1 cellular context compared by ENCODE assay signal in the genomic region with DNA sequence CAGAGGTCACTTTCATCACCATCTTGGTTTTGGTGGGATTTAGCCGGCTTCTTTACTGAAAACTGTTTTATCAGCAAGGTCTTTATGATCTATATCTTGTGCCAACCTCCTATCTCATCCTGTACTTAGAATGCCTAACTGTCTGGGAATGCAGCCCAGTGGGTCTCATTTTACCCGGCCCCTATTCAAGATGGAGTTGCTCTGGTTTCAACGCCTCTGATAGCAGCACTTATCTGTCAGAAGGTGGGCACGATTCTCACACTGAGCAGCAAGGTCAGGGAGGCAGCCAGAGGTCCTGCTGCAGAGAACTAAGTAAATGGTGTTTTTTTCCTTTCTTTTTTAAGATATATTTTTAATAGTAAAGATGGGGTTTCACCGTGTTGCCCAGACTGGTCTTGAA.
TF ChIP-seq lines count a peak whose summit lies in the region.

No MANE protein-coding gene starts in this region.

TF ChIP-seq in K562, 482 proteins besides CTCF, POLR2A, EP300 and RAD21 (continued from another document and continues in another):
- TF ChIP-seq, protein P1, sequence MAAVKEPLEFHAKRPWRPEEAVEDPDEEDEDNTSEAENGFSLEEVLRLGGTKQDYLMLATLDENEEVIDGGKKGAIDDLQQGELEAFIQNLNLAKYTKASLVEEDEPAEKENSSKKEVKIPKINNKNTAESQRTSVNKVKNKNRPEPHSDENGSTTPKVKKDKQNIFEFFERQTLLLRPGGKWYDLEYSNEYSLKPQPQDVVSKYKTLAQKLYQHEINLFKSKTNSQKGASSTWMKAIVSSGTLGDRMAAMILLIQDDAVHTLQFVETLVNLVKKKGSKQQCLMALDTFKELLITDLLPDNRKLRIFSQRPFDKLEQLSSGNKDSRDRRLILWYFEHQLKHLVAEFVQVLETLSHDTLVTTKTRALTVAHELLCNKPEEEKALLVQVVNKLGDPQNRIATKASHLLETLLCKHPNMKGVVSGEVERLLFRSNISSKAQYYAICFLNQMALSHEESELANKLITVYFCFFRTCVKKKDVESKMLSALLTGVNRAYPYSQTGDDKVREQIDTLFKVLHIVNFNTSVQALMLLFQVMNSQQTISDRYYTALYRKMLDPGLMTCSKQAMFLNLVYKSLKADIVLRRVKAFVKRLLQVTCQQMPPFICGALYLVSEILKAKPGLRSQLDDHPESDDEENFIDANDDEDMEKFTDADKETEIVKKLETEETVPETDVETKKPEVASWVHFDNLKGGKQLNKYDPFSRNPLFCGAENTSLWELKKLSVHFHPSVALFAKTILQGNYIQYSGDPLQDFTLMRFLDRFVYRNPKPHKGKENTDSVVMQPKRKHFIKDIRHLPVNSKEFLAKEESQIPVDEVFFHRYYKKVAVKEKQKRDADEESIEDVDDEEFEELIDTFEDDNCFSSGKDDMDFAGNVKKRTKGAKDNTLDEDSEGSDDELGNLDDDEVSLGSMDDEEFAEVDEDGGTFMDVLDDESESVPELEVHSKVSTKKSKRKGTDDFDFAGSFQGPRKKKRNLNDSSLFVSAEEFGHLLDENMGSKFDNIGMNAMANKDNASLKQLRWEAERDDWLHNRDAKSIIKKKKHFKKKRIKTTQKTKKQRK (IDR thresholded peaks at IDR 0.05; ENCODE audit: borderline replicate concordance, low read depth, low read length) = no peak
- TF ChIP-seq BRD9 (IDR thresholded peaks at IDR 0.05; ENCODE audit: low read depth, partially characterized antibody) (no peak), POLR2AphosphoS2 (IDR thresholded peaks at IDR 0.05; ENCODE audit: low read length) (no peak), HDAC3 (IDR thresholded peaks at IDR 0.05; ENCODE audit: borderline replicate concordance, partially characterized antibody) (no peak), DPF2 (IDR thresholded peaks at IDR 0.05) (no peak), SMAD2 (IDR thresholded peaks at IDR 0.05; ENCODE audit: low read depth, low read length) (no peak), ZNF76 (CRISPR knock-in tag; IDR thresholded peaks at IDR 0.05; ENCODE audit: borderline replicate concordance) (peak; percentile 88; the same call in 1 of the 2 replicates), RBM34 (IDR thresholded peaks at IDR 0.05; ENCODE audit: borderline replicate concordance, insufficient read depth, low read length) (no peak), CBX2 (IDR thresholded peaks at IDR 0.05; ENCODE audit: insufficient read depth, low read length, poor library complexity, severe bottlenecking) (no peak), ZNF133 (CRISPR knock-in tag; IDR thresholded peaks at IDR 0.05) (no peak), RBM15 (IDR thresholded peaks at IDR 0.05; ENCODE audit: insufficient read depth, low read length) (no peak), KDM2B (CRISPR knock-in tag; IDR thresholded peaks at IDR 0.05) (no peak), FOXA3 (CRISPR knock-in tag; conservative IDR thresholded peaks at IDR 0.05 in 1 of 2, IDR thresholded peaks at IDR 0.05 in 1 of 2) (no peak), PTRF (tag; IDR thresholded peaks at IDR 0.05) (peak; percentile 93), KDM1A (IDR thresholded peaks at IDR 0.05) (no peak), PCBP2 (IDR thresholded peaks at IDR 0.05; ENCODE audit: low read depth, low read length, poor library complexity, severe bottlenecking) (no peak), SP1 (CRISPR knock-in tag; IDR thresholded peaks at IDR 0.05) (no peak), SUPT5H (IDR thresholded peaks at IDR 0.05) (no peak), TBL1XR1 (IDR thresholded peaks at IDR 0.05; ENCODE audit: low read length in 2 of 2) (no peak), RB1 (IDR thresholded peaks at IDR 0.05; ENCODE audit: low read depth) (no peak), SP2 (IDR thresholded peaks at IDR 0.05; ENCODE audit: extremely low read depth, low read depth, low read length, poor library complexity, severe bottlenecking) (no peak), HNRNPUL1 (IDR thresholded peaks at IDR 0.05; ENCODE audit: low read length) (no peak), RBM17 (IDR thresholded peaks at IDR 0.05; ENCODE audit: borderline replicate concordance, low read depth, low read length) (no peak), HNRNPH1 (optimal IDR thresholded peaks at IDR 0.05; ENCODE audit: low read depth, low read length) (no peak), TAL1 (IDR thresholded peaks at IDR 0.05) (no peak), KLF1 (tag; IDR thresholded peaks at IDR 0.05) (peak; percentile 21; the same call in 1 of the 2 replicates), ZNF695 (CRISPR knock-in tag; IDR thresholded peaks at IDR 0.05) (0 out of 2 replicates have a peak, but pooled peaks have one; percentile 39), ARID2 (IDR thresholded peaks at IDR 0.05) (no peak), HNRNPLL (IDR thresholded peaks at IDR 0.05; ENCODE audit: low read depth, low read length, poor library complexity, severe bottlenecking) (no peak), SIN3A (IDR thresholded peaks at IDR 0.05; ENCODE audit: borderline replicate concordance in 2 of 2, control insufficient read depth in 1 of 2, low read depth in 2 of 2, low read length in 2 of 2) (no peak), GTF2E2 (tag; IDR thresholded peaks at IDR 0.05) (no peak), ZKSCAN3 (CRISPR knock-in tag; IDR thresholded peaks at IDR 0.05) (no peak), SMAD4 (CRISPR knock-in tag; conservative IDR thresholded peaks at IDR 0.05) (peak; percentile 81)
- TF ChIP-seq, protein P2, sequence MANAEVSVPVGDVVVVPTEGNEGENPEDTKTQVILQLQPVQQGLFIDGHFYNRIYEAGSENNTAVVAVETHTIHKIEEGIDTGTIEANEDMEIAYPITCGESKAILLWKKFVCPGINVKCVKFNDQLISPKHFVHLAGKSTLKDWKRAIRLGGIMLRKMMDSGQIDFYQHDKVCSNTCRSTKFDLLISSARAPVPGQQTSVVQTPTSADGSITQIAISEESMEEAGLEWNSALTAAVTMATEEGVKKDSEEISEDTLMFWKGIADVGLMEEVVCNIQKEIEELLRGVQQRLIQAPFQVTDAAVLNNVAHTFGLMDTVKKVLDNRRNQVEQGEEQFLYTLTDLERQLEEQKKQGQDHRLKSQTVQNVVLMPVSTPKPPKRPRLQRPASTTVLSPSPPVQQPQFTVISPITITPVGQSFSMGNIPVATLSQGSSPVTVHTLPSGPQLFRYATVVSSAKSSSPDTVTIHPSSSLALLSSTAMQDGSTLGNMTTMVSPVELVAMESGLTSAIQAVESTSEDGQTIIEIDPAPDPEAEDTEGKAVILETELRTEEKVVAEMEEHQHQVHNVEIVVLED (CRISPR knock-in tag; IDR thresholded peaks at IDR 0.05) = peak; percentile 42; the same call in 1 of the 2 replicates
- TF ChIP-seq, protein P3, sequence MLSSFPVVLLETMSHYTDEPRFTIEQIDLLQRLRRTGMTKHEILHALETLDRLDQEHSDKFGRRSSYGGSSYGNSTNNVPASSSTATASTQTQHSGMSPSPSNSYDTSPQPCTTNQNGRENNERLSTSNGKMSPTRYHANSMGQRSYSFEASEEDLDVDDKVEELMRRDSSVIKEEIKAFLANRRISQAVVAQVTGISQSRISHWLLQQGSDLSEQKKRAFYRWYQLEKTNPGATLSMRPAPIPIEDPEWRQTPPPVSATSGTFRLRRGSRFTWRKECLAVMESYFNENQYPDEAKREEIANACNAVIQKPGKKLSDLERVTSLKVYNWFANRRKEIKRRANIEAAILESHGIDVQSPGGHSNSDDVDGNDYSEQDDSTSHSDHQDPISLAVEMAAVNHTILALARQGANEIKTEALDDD (IDR thresholded peaks at IDR 0.05) = no peak
- TF ChIP-seq, protein P4, sequence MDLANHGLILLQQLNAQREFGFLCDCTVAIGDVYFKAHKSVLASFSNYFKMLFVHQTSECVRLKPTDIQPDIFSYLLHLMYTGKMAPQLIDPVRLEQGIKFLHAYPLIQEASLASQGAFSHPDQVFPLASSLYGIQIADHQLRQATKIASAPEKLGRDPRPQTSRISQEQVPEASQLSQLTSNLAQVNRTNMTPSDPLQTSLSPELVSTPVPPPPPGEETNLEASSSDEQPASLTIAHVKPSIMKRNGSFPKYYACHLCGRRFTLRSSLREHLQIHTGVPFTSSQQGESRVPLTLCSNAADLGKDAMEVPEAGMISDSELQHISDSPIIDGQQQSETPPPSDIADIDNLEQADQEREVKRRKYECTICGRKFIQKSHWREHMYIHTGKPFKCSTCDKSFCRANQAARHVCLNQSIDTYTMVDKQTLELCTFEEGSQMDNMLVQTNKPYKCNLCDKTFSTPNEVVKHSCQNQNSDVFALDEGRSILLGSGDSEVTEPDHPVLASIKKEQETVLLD (IDR thresholded peaks at IDR 0.05) = no peak
- TF ChIP-seq, protein P5, sequence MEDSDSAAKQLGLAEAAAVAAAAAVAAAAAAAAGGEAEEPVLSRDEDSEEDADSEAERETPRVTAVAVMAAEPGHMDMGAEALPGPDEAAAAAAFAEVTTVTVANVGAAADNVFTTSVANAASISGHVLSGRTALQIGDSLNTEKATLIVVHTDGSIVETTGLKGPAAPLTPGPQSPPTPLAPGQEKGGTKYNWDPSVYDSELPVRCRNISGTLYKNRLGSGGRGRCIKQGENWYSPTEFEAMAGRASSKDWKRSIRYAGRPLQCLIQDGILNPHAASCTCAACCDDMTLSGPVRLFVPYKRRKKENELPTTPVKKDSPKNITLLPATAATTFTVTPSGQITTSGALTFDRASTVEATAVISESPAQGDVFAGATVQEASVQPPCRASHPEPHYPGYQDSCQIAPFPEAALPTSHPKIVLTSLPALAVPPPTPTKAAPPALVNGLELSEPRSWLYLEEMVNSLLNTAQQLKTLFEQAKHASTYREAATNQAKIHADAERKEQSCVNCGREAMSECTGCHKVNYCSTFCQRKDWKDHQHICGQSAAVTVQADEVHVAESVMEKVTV (CRISPR knock-in tag; IDR thresholded peaks at IDR 0.05) = no peak
- TF ChIP-seq, protein P6, sequence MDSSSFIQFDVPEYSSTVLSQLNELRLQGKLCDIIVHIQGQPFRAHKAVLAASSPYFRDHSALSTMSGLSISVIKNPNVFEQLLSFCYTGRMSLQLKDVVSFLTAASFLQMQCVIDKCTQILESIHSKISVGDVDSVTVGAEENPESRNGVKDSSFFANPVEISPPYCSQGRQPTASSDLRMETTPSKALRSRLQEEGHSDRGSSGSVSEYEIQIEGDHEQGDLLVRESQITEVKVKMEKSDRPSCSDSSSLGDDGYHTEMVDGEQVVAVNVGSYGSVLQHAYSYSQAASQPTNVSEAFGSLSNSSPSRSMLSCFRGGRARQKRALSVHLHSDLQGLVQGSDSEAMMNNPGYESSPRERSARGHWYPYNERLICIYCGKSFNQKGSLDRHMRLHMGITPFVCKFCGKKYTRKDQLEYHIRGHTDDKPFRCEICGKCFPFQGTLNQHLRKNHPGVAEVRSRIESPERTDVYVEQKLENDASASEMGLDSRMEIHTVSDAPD (CRISPR knock-in tag; IDR thresholded peaks at IDR 0.05) = no peak
- TF ChIP-seq, protein P7, sequence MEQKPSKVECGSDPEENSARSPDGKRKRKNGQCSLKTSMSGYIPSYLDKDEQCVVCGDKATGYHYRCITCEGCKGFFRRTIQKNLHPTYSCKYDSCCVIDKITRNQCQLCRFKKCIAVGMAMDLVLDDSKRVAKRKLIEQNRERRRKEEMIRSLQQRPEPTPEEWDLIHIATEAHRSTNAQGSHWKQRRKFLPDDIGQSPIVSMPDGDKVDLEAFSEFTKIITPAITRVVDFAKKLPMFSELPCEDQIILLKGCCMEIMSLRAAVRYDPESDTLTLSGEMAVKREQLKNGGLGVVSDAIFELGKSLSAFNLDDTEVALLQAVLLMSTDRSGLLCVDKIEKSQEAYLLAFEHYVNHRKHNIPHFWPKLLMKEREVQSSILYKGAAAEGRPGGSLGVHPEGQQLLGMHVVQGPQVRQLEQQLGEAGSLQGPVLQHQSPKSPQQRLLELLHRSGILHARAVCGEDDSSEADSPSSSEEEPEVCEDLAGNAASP (IDR thresholded peaks at IDR 0.05) = no peak
- TF ChIP-seq, protein P8, sequence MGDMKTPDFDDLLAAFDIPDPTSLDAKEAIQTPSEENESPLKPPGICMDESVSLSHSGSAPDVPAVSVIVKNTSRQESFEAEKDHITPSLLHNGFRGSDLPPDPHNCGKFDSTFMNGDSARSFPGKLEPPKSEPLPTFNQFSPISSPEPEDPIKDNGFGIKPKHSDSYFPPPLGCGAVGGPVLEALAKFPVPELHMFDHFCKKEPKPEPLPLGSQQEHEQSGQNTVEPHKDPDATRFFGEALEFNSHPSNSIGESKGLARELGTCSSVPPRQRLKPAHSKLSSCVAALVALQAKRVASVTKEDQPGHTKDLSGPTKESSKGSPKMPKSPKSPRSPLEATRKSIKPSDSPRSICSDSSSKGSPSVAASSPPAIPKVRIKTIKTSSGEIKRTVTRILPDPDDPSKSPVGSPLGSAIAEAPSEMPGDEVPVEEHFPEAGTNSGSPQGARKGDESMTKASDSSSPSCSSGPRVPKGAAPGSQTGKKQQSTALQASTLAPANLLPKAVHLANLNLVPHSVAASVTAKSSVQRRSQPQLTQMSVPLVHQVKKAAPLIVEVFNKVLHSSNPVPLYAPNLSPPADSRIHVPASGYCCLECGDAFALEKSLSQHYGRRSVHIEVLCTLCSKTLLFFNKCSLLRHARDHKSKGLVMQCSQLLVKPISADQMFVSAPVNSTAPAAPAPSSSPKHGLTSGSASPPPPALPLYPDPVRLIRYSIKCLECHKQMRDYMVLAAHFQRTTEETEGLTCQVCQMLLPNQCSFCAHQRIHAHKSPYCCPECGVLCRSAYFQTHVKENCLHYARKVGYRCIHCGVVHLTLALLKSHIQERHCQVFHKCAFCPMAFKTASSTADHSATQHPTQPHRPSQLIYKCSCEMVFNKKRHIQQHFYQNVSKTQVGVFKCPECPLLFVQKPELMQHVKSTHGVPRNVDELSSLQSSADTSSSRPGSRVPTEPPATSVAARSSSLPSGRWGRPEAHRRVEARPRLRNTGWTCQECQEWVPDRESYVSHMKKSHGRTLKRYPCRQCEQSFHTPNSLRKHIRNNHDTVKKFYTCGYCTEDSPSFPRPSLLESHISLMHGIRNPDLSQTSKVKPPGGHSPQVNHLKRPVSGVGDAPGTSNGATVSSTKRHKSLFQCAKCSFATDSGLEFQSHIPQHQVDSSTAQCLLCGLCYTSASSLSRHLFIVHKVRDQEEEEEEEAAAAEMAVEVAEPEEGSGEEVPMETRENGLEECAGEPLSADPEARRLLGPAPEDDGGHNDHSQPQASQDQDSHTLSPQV (IDR thresholded peaks at IDR 0.05) = peak; percentile 93
- TF ChIP-seq, protein P9, sequence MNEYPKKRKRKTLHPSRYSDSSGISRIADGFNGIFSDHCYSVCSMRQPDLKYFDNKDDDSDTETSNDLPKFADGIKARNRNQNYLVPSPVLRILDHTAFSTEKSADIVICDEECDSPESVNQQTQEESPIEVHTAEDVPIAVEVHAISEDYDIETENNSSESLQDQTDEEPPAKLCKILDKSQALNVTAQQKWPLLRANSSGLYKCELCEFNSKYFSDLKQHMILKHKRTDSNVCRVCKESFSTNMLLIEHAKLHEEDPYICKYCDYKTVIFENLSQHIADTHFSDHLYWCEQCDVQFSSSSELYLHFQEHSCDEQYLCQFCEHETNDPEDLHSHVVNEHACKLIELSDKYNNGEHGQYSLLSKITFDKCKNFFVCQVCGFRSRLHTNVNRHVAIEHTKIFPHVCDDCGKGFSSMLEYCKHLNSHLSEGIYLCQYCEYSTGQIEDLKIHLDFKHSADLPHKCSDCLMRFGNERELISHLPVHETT (CRISPR knock-in tag; conservative IDR thresholded peaks at IDR 0.05 in 1 of 2, IDR thresholded peaks at IDR 0.05 in 1 of 2) = peak in 1 of 2 experiments; percentile 85; a peak in 2 of 4 replicates
- TF ChIP-seq, protein P10, sequence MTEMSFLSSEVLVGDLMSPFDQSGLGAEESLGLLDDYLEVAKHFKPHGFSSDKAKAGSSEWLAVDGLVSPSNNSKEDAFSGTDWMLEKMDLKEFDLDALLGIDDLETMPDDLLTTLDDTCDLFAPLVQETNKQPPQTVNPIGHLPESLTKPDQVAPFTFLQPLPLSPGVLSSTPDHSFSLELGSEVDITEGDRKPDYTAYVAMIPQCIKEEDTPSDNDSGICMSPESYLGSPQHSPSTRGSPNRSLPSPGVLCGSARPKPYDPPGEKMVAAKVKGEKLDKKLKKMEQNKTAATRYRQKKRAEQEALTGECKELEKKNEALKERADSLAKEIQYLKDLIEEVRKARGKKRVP (CRISPR knock-in tag; IDR thresholded peaks at IDR 0.05) = peak; percentile 49; the same call in 1 of the 2 replicates
